22 cellular contexts compared by ENCODE assay signal in the genomic region with DNA sequence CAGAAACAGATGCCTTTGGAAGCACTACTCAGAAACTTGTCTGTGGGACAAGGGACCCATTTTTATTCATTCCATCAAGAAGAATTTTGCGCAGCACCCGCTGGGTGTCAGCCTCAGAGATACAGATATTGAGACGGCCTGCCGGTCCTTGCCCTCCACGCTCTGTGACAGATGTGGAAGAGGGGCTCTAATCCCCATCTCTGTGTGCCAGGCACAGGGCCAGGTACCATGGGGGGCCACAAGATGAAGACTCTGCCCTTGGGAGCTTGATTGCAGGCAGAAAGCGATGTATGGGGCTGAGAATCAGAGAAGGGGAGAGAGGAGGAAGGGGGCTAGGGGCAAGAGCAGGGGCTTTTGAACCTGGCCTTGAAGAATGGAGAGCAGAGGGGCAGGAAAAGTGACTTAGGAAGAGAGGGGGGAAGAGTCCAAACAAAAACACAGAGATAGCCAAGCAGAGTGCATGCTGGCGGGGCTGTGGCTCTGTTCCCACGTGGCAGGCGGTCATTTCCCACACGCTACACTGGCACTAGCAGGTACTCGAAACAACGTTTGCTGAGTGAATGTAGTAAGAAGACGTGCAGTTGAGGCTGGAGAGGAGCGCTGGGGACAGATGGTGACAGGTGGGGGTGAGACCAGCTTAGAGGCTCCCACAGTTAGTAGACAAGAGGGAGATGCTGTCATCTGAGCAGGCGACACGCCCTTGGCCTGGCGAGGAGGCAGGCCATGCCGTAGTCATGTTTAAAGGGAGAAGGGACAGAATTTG.
DNase-seq lines count a peak whose midpoint lies in the region; TF ChIP-seq lines count a peak whose summit lies in the region.
"Had no signal": no experiment of that assay in that cellular context is flagged by ENCODE, and none has a peak within 500 bp of the region (broad histone marks: within the 10 kb centered on the region; RNA-seq: fewer than 3 reads in every experiment).

No MANE protein-coding gene starts in this region.

- peaks cover 0 to 10% (median 2%) of the 10 kb centered on the region in 6 donors for H3K4me1 ChIP-seq in spleen

- peaks cover 5% of the 10 kb centered on the region for H3K36me3 Mint-ChIP-seq in activated CD4-positive, alpha-beta T cell treated with anti-CD3 and anti-CD28 coated beads, Interleukin-2, amount 10 ng/mL, durations not matched to agents 7 days and 5 days (ENCODE audit: low read depth)

- POLR2A ChIA-PET in activated CD4-positive, alpha-beta T cell treated with anti-CD3 and anti-CD28 coated beads, Interleukin-2, amount 10 ng/mL, durations not matched to agents 7 days and 5 days (lab: Charles Lee) = no interaction called here
- POLR2A ChIA-PET in HEK293T (lab: Yijun Ruan, JAX) = no interaction called here

- DNase-seq in G401 (ENCODE audit: low spot score) (peak; percentile 78), NCI-H524 treated with DMSO at 0.1 percent for 48 hours (lab: John Stamatoyannopoulos, UW) (peak; percentile 79), cerebellum (ENCODE audit: low spot score) (peak; percentile 66), spleen (peak; percentile 52), EL (no peak), amygdala (lab: John Stamatoyannopoulos, UW) (no peak), HEK293T (ENCODE audit: extremely low spot score) (no peak)
- no peak for DNase-seq in activated CD4-positive, alpha-beta T cell treated with anti-CD3 and anti-CD28 coated beads, Interleukin-2, amount 10 ng/mL, durations not matched to agents 7 days and 5 days
- DNase-seq: Calu3; CD8-positive, alpha-beta T cell; H9; MV-4-11; NCI-H1417 treated with DMSO at 0.1 percent for 48 hours; NCI-H2029; NCI-H446; NCI-H748 treated with DMSO at 0.1 percent for 48 hours; OCI-M1; SHP77; SK-N-SH had no signal

- CTCF ChIA-PET in activated CD4-positive, alpha-beta T cell treated with anti-CD3 and anti-CD28 coated beads, Interleukin-2, amount 10 ng/mL, durations not matched to agents 7 days and 5 days (lab: Charles Lee) = no interaction called here
- CTCF ChIA-PET in HEK293T (lab: Yijun Ruan, JAX) = interaction anchor here (0.6 kb wide), 1 partner anchor 224 kb away, joined by 3 read pairs; no protein-coding TSS in a partner anchor

- WGBS in spleen, 5 donors = 93 to 96% (median 95%) methylated on average over 18 of the region's 18 CpGs

- no peak overlapping the region for H3K4me3 ChIP-seq in spleen
- H3K4me3 ChIP-seq: A549; BLaER1 treated with 17β-estradiol and CSF1 and Interleukin-3, amounts not matched to agents 10 nM and 100 nM had no signal

- H3K36me3 ChIP-seq in spleen = peaks cover 0 to 61% (median 9%) of the 10 kb centered on the region in 6 donors

- H3K27ac ChIP-seq in spleen = no peak overlapping the region
- H3K27ac ChIP-seq: A549; BLaER1 treated with 17β-estradiol and CSF1 and Interleukin-3, amounts not matched to agents 10 nM and 100 nM; KMS-11 had no signal

- H3K27ac Mint-ChIP-seq in activated CD4-positive, alpha-beta T cell treated with anti-CD3 and anti-CD28 coated beads, Interleukin-2, amount 10 ng/mL, durations not matched to agents 7 days and 5 days = no peak overlapping the region
- H3K27ac Mint-ChIP-seq: CD8-positive, alpha-beta T cell had no signal

- H3K27me3 ChIP-seq in spleen (replicated peaks in 1 of 7) = no peaks in the 10 kb centered on the region
- H3K27me3 ChIP-seq: BLaER1 treated with 17β-estradiol and CSF1 and Interleukin-3, amounts not matched to agents 10 nM and 100 nM had no signal

- in situ Hi-C loops in G401 (cut with HindIII; ENCODE audit: low sequenced_read_pairs) = no loop called here

- no peak for TF ChIP-seq POLR2A in spleen (IDR thresholded peaks at IDR 0.05)

- H3K4me1 Mint-ChIP-seq in activated CD4-positive, alpha-beta T cell treated with anti-CD3 and anti-CD28 coated beads, Interleukin-2, amount 10 ng/mL, durations not matched to agents 7 days and 5 days = peaks cover 12% of the 10 kb centered on the region

- intact Hi-C loops in spleen (cut with DNase I; ENCODE audit: low total_unique reads) = no loop called here

- no peak for TF ChIP-seq CTCF in spleen (IDR thresholded peaks at IDR 0.05 in 8 of 11, conservative IDR thresholded peaks at IDR 0.05 in 3 of 11)

- H3K9me3 Mint-ChIP-seq in activated CD4-positive, alpha-beta T cell treated with anti-CD3 and anti-CD28 coated beads, Interleukin-2, amount 10 ng/mL, durations not matched to agents 7 days and 5 days = no peaks in the 10 kb centered on the region
- H3K9me3 Mint-ChIP-seq: CD8-positive, alpha-beta T cell; H9 had no signal

- no peaks in the 10 kb centered on the region for H3K27me3 Mint-ChIP-seq in activated CD4-positive, alpha-beta T cell treated with anti-CD3 and anti-CD28 coated beads, Interleukin-2, amount 10 ng/mL, durations not matched to agents 7 days and 5 days

- no peak overlapping the region for H3K4me3 Mint-ChIP-seq in activated CD4-positive, alpha-beta T cell treated with anti-CD3 and anti-CD28 coated beads, Interleukin-2, amount 10 ng/mL, durations not matched to agents 7 days and 5 days
- H3K4me3 Mint-ChIP-seq: CD8-positive, alpha-beta T cell; H9 had no signal

- no peaks in the 10 kb centered on the region for H3K9me3 ChIP-seq in spleen
- H3K9me3 ChIP-seq: A549, SK-N-SH had no signal

TF ChIP-seq in HEK293T, 16 proteins besides CTCF, POLR2A, EP300 and RAD21:
- TF ChIP-seq, protein P1, sequence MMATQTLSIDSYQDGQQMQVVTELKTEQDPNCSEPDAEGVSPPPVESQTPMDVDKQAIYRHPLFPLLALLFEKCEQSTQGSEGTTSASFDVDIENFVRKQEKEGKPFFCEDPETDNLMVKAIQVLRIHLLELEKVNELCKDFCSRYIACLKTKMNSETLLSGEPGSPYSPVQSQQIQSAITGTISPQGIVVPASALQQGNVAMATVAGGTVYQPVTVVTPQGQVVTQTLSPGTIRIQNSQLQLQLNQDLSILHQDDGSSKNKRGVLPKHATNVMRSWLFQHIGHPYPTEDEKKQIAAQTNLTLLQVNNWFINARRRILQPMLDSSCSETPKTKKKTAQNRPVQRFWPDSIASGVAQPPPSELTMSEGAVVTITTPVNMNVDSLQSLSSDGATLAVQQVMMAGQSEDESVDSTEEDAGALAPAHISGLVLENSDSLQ (IDR thresholded peaks at IDR 0.05) = no peak
- TF ChIP-seq TARDBP (IDR thresholded peaks at IDR 0.05) = no peak
- TF ChIP-seq SP1 (IDR thresholded peaks at IDR 0.05) = no peak
- TF ChIP-seq FOXK2 (IDR thresholded peaks at IDR 0.05) = no peak
- TF ChIP-seq ZNF384 (IDR thresholded peaks at IDR 0.05) = no peak
- TF ChIP-seq SUZ12 (IDR thresholded peaks at IDR 0.05) = no peak

Comparison
In these comparisons a context has a peak if more than half of its experiments do, and no peak if none do; other contexts are left out.
1. DNase-seq: peak in G401 (single experiment), NCI-H524 treated with DMSO at 0.1 percent for 48 hours (single experiment), cerebellum (single experiment) and spleen (single experiment); none in activated CD4-positive, alpha-beta T cell treated with anti-CD3 and anti-CD28 coated beads, Interleukin-2, amount 10 ng/mL, durations not matched to agents 7 days and 5 days (single experiment), EL (single experiment), amygdala (0 of 56) and HEK293T (single experiment).